23 cellular contexts compared by ENCODE assay signal in genomic region chr1:233020441-233020840, GRCh38.
DNase-seq lines count a peak whose midpoint lies in the region; ATAC-seq, FAIRE-seq and TF ChIP-seq lines count a peak whose summit lies in the region.
"Had no signal": no experiment of that assay in that cellular context is flagged by ENCODE, and none has a peak within 500 bp of the region (broad histone marks: within the 10 kb centered on the region; RNA-seq: fewer than 3 reads in every experiment).

No MANE protein-coding gene starts in this region.

- H3K9me3 ChIP-seq in SJSA1 (replicated peaks) (no peaks in the 10 kb centered on the region), endothelial cell of umbilical vein (replicated peaks; ENCODE audit: control insufficient read depth, insufficient read depth, low read length) (no peaks in the 10 kb centered on the region)
- H3K9me3 ChIP-seq: tibial artery had no signal

- H3K4me1 Mint-ChIP-seq in T-cell (peaks cover 0 to 6% (median 2%) of the 10 kb centered on the region in 3 donors), glutamatergic neuron (ENCODE audit: low read depth, unreplicated experiment) (peaks cover 15% of the 10 kb centered on the region)
- H3K4me1 Mint-ChIP-seq: activated naive CD4-positive, alpha-beta T cell treated with anti-CD3 and anti-CD28 coated beads, Interleukin-2, amount 50 U/mL, for 24 hours had no signal

- FAIRE-seq in endothelial cell of umbilical vein (lab: Jason Lieb, UNC), result peak; percentile 87

- H3K4me3 Mint-ChIP-seq in T-cell (no peak overlapping the region), glutamatergic neuron (ENCODE audit: unreplicated experiment) (no peak overlapping the region)
- H3K4me3 Mint-ChIP-seq: activated naive CD4-positive, alpha-beta T cell treated with anti-CD3 and anti-CD28 coated beads, Interleukin-2, amount 50 U/mL, for 24 hours; naive B cell had no signal

- peak overlapping the region; percentile 75 for H2AFZ ChIP-seq in endothelial cell of umbilical vein (ENCODE audit: low read depth, low read length)

- no peaks in the 10 kb centered on the region for H3K9me1 ChIP-seq in endothelial cell of umbilical vein (replicated peaks; ENCODE audit: control insufficient read depth, extremely low read depth, insufficient read depth, low read length)

- peak; percentile 18 for DNase-seq in Ammon's horn (ENCODE audit: low spot score)
- DNase-seq in SJSA1 (ENCODE audit: low read depth in 1 of 2, low spot score in 2 of 2), result peak; percentile 52 to 55
- peak; percentile 49 for DNase-seq in endothelial cell of umbilical vein (ENCODE audit: low read depth, low spot score)
- DNase-seq in mucosa of gallbladder (ENCODE audit: low spot score), result peak; percentile 16
- no peak for DNase-seq in T-cell
- no peak for DNase-seq in glutamatergic neuron
- no peak for DNase-seq in activated CD4-positive, alpha-beta T cell treated with anti-CD3 and anti-CD28 coated beads for 1 hour
- DNase-seq: activated CD8-positive, alpha-beta memory T cell treated with anti-CD3 and anti-CD28 coated beads, Interleukin-2, amount 50 U/mL, for 48 hours; central memory CD4-positive, alpha-beta T cell; GF-D8; kidney glomerular epithelial cell; naive B cell; NCI-H146; NCI-H446 treated with DMSO at 0.1 percent for 48 hours; PC-3; stimulated activated CD8-positive, alpha-beta memory T cell treated with anti-CD3 and anti-CD28 coated beads, Interleukin-4, amount 100 ng/mL, for 48 hours; SW 1271 had no signal

- CTCF ChIA-PET in endothelial cell of umbilical vein (lab: Charles Lee), result interaction anchor here (0.8 to 1.2 kb wide), 4 partner anchors 11 to 208 kb away, joined by 3 to 4 read pairs (median 3); no protein-coding TSS in a partner anchor
- CTCF ChIA-PET in T-cell (lab: Charles Lee), result no interaction called here

- no TSS peak for BruUV-seq in endothelial cell of umbilical vein (replicated peaks; lab: Mats Ljungman, UMichigan)

- H3K36me3 Mint-ChIP-seq in T-cell, result peaks cover 61% of the 10 kb centered on the region
- peaks cover 10% of the 10 kb centered on the region for H3K36me3 Mint-ChIP-seq in glutamatergic neuron (ENCODE audit: unreplicated experiment)

- peak overlapping the region; percentile 36 for H3K27ac ChIP-seq in SJSA1
- no peak overlapping the region for H3K27ac ChIP-seq in endothelial cell of umbilical vein (ENCODE audit: insufficient read depth, low read depth, low read length)
- H3K27ac ChIP-seq: HL-60, KMS-11, tibial artery had no signal

- H3K4me2 ChIP-seq in endothelial cell of umbilical vein (ENCODE audit: insufficient read depth, low read length), result peak overlapping the region; percentile 14
- H3K4me2 ChIP-seq: KMS-11 had no signal

- H3K4me3 ChIP-seq in SJSA1, result no peak overlapping the region
- H3K4me3 ChIP-seq in endothelial cell of umbilical vein (replicated peaks in 1 of 3; ENCODE audit: insufficient read depth in 1 of 3, low read depth in 1 of 3, low read length in 3 of 3), result no peak overlapping the region
- H3K4me3 ChIP-seq: tibial artery had no signal

- no peaks in the 10 kb centered on the region for H3K79me2 ChIP-seq in endothelial cell of umbilical vein (ENCODE audit: control insufficient read depth, insufficient read depth, low read length)

- no peaks in the 10 kb centered on the region for H3K9me3 Mint-ChIP-seq in T-cell
- no peaks in the 10 kb centered on the region for H3K9me3 Mint-ChIP-seq in glutamatergic neuron (ENCODE audit: unreplicated experiment)
- H3K9me3 Mint-ChIP-seq: activated naive CD4-positive, alpha-beta T cell treated with anti-CD3 and anti-CD28 coated beads, Interleukin-2, amount 50 U/mL, for 24 hours had no signal

- TF ChIP-seq CTCF in endothelial cell of umbilical vein (IDR thresholded peaks at IDR 0.05; ENCODE audit: extremely low read depth in 1 of 2, insufficient read depth in 1 of 2, low read depth in 1 of 2, low read length in 2 of 2), result no peak
- no peak for TF ChIP-seq CTCF in glutamatergic neuron (IDR thresholded peaks at IDR 0.05; ENCODE audit: partially characterized antibody, unreplicated experiment)

- H3K27me3 Mint-ChIP-seq in T-cell, result no peaks in the 10 kb centered on the region
- H3K27me3 Mint-ChIP-seq in glutamatergic neuron (ENCODE audit: unreplicated experiment), result peaks cover 2% of the 10 kb centered on the region
- H3K27me3 Mint-ChIP-seq: activated naive CD4-positive, alpha-beta T cell treated with anti-CD3 and anti-CD28 coated beads, Interleukin-2, amount 50 U/mL, for 24 hours; naive B cell had no signal

- H3K9ac ChIP-seq in endothelial cell of umbilical vein (replicated peaks; ENCODE audit: extremely low read depth, insufficient read depth, low read length), result no peak overlapping the region
- H3K9ac ChIP-seq: KMS-11 had no signal

- H3K4me1 ChIP-seq in SJSA1 (replicated peaks) (peaks cover 27% of the 10 kb centered on the region), endothelial cell of umbilical vein (ENCODE audit: control insufficient read depth, extremely low read depth, insufficient read depth, low read length) (peaks cover 10% of the 10 kb centered on the region)
- H3K4me1 ChIP-seq: tibial artery had no signal

- dilution Hi-C loops in endothelial cell of umbilical vein (cut with MboI; ENCODE audit: extremely low pct_ligation_motif_present, low sequenced_read_pairs), result no loop called here

- intact Hi-C loops in endothelial cell of umbilical vein (cut with micrococcal nuclease), result loop anchor here (5.0 to 10.0 kb wide), 2 partner anchors 152 to 1156 kb away; no protein-coding TSS in a partner anchor

- TF ChIP-seq POLR2A in endothelial cell of umbilical vein (IDR thresholded peaks at IDR 0.05; ENCODE audit: low read depth, low read length), result no peak

- no peaks in the 10 kb centered on the region for H3K36me3 ChIP-seq in SJSA1
- no peaks in the 10 kb centered on the region for H3K36me3 ChIP-seq in endothelial cell of umbilical vein (ENCODE audit: control insufficient read depth in 2 of 2, extremely low read depth in 1 of 2, insufficient read depth in 2 of 2, low read length in 2 of 2)
- H3K36me3 ChIP-seq: tibial artery had no signal

- H3K27me3 ChIP-seq in SJSA1 (replicated peaks), result no peaks in the 10 kb centered on the region
- H3K27me3 ChIP-seq in endothelial cell of umbilical vein (ENCODE audit: control insufficient read depth in 2 of 2, insufficient read depth in 2 of 2, low read length in 2 of 2), result no peaks in the 10 kb centered on the region
- H3K27me3 ChIP-seq: tibial artery had no signal

- H3K27ac Mint-ChIP-seq in T-cell (no peak overlapping the region), glutamatergic neuron (ENCODE audit: unreplicated experiment) (no peak overlapping the region)
- H3K27ac Mint-ChIP-seq: activated naive CD4-positive, alpha-beta T cell treated with anti-CD3 and anti-CD28 coated beads, Interleukin-2, amount 50 U/mL, for 24 hours; naive B cell had no signal

- ATAC-seq in T-cell (replicated peaks in 1 of 4) (no peak), GM18870 (IDR thresholded peaks at IDR 0.05; ENCODE audit: unreplicated experiment) (no peak)
- ATAC-seq: activated CD4-positive, CD25-positive, alpha-beta regulatory T cell treated with anti-CD3 and anti-CD28 coated beads, Interleukin-2, amount 50 U/mL, for 24 hours; PC-3 had no signal

- H4K20me1 ChIP-seq in endothelial cell of umbilical vein (replicated peaks; ENCODE audit: control insufficient read depth, extremely low read depth, insufficient read depth, low read length), result no peaks in the 10 kb centered on the region

- POLR2A ChIA-PET in endothelial cell of umbilical vein (lab: Charles Lee), result no interaction called here
- POLR2A ChIA-PET in T-cell (lab: Charles Lee), result no interaction called here

TF ChIP-seq in endothelial cell of umbilical vein, 7 proteins besides CTCF, POLR2A, EP300 and RAD21:
- TF ChIP-seq, protein P1, sequence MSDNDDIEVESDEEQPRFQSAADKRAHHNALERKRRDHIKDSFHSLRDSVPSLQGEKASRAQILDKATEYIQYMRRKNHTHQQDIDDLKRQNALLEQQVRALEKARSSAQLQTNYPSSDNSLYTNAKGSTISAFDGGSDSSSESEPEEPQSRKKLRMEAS (IDR thresholded peaks at IDR 0.05; ENCODE audit: insufficient read depth, insufficient read length), result no peak
- TF ChIP-seq GATA2 (IDR thresholded peaks at IDR 0.05; ENCODE audit: insufficient read depth, insufficient read length, low read depth, low read length), result peak; percentile 24
- TF ChIP-seq JUN (IDR thresholded peaks at IDR 0.05; ENCODE audit: borderline replicate concordance, insufficient read depth, insufficient read length, low read depth), result no peak
- no peak for TF ChIP-seq FOS (IDR thresholded peaks at IDR 0.05; ENCODE audit: borderline replicate concordance, insufficient read depth, low read length)
- no peak for TF ChIP-seq POLR2AphosphoS5 (IDR thresholded peaks at IDR 0.05; ENCODE audit: insufficient read depth, low read depth, low read length)

Comparison
In these comparisons a context has a peak if more than half of its experiments do, and no peak if none do; other contexts are left out.
1. DNase-seq: peak in Ammon's horn (single experiment), SJSA1 (2 of 2), endothelial cell of umbilical vein (single experiment) and mucosa of gallbladder (single experiment); none in T-cell (0 of 34), glutamatergic neuron (single experiment) and activated CD4-positive, alpha-beta T cell treated with anti-CD3 and anti-CD28 coated beads for 1 hour (single experiment).